20 cellular contexts compared by ENCODE assay signal in genomic region chr20:46779831-46780230, GRCh38.
DNase-seq lines count a peak whose midpoint lies in the region; ATAC-seq, FAIRE-seq and TF ChIP-seq lines count a peak whose summit lies in the region.
"Had no signal": no experiment of that assay in that cellular context is flagged by ENCODE, and none has a peak within 500 bp of the region (broad histone marks: within the 10 kb centered on the region; RNA-seq: fewer than 3 reads in every experiment).

No MANE protein-coding gene starts in this region.

- POLR2A ChIA-PET in K562 (lab: Yijun Ruan, JAX), result no interaction called here
- POLR2A ChIA-PET in activated CD4-positive, alpha-beta memory T cell treated with anti-CD3 and anti-CD28 coated beads, Interleukin-2, amount 10 ng/mL, durations not matched to agents 7 days and 5 days (lab: Charles Lee), result no interaction called here

- H3K27me3 Mint-ChIP-seq in neural progenitor cell (ENCODE audit: insufficient read depth, low read depth), result peaks cover 10% of the 10 kb centered on the region
- peaks cover 10% of the 10 kb centered on the region for H3K27me3 Mint-ChIP-seq in activated CD4-positive, alpha-beta memory T cell treated with anti-CD3 and anti-CD28 coated beads, Interleukin-2, amount 10 ng/mL, durations not matched to agents 7 days and 5 days

- H3K4me1 ChIP-seq in NT2/D1 (ENCODE audit: insufficient read depth, insufficient read length), result peaks cover 10% of the 10 kb centered on the region
- no peaks in the 10 kb centered on the region; a peak in 1 of 5 replicates for H3K4me1 ChIP-seq in K562 (replicated peaks in 1 of 2; ENCODE audit: control insufficient read depth in 2 of 2, insufficient read depth in 2 of 2, low read length in 2 of 2)
- H3K4me1 ChIP-seq in neural progenitor cell, result peaks cover 15% of the 10 kb centered on the region
- H3K4me1 ChIP-seq: Caco-2 had no signal

- H3K4me3 ChIP-seq in NT2/D1 (ENCODE audit: insufficient read length, low read depth) (no peak overlapping the region), K562 (no peak overlapping the region), neural progenitor cell (no peak overlapping the region)
- H3K4me3 ChIP-seq: GM23338 had no signal

- H3K36me3 ChIP-seq in NT2/D1 (ENCODE audit: insufficient read depth, insufficient read length, low read length), result no peaks in the 10 kb centered on the region
- no peaks in the 10 kb centered on the region for H3K36me3 ChIP-seq in K562 (ENCODE audit: control insufficient read depth, insufficient read depth, low read length)
- no peaks in the 10 kb centered on the region for H3K36me3 ChIP-seq in neural progenitor cell

- H4K20me1 ChIP-seq in K562 (replicated peaks; ENCODE audit: control insufficient read depth, insufficient read depth, low read length) (no peaks in the 10 kb centered on the region), neural progenitor cell (ENCODE audit: low read depth) (no peaks in the 10 kb centered on the region)

- BruUV-seq in K562 (replicated peaks; lab: Mats Ljungman, UMichigan), result no TSS peak

- peak overlapping the region; percentile 24 for H3K4me3 Mint-ChIP-seq in neural progenitor cell
- H3K4me3 Mint-ChIP-seq in activated CD4-positive, alpha-beta memory T cell treated with anti-CD3 and anti-CD28 coated beads, Interleukin-2, amount 10 ng/mL, durations not matched to agents 7 days and 5 days, result no peak overlapping the region
- H3K4me3 Mint-ChIP-seq: CD4-positive, alpha-beta T cell; GM23338 had no signal

- in situ Hi-C loops in K562 (cut with MboI), result no loop called here
- in situ Hi-C loops in G401 (cut with HindIII; ENCODE audit: low sequenced_read_pairs), result no loop called here

- H3K36me3 Mint-ChIP-seq in neural progenitor cell, result no peaks in the 10 kb centered on the region
- no peaks in the 10 kb centered on the region for H3K36me3 Mint-ChIP-seq in activated CD4-positive, alpha-beta memory T cell treated with anti-CD3 and anti-CD28 coated beads, Interleukin-2, amount 10 ng/mL, durations not matched to agents 7 days and 5 days (ENCODE audit: low read depth)

- no peak overlapping the region for H3K9ac ChIP-seq in NT2/D1 (ENCODE audit: insufficient read length, low read depth)
- H3K9ac ChIP-seq in K562 (ENCODE audit: insufficient read depth in 1 of 2, low read depth in 2 of 2, low read length in 2 of 2), result no peak overlapping the region
- no peak overlapping the region for H3K9ac ChIP-seq in neural progenitor cell

- H2AFZ ChIP-seq in K562 (ENCODE audit: low read depth, low read length) (no peak overlapping the region), neural progenitor cell (replicated peaks) (no peak overlapping the region)

- peaks cover 22% of the 10 kb centered on the region for H3K4me1 Mint-ChIP-seq in neural progenitor cell
- no peaks in the 10 kb centered on the region for H3K4me1 Mint-ChIP-seq in activated CD4-positive, alpha-beta memory T cell treated with anti-CD3 and anti-CD28 coated beads, Interleukin-2, amount 10 ng/mL, durations not matched to agents 7 days and 5 days

- no peaks in the 10 kb centered on the region for H3F3A ChIP-seq in neural progenitor cell (ENCODE audit: low read depth)

- H3K9me3 ChIP-seq in NT2/D1 (ENCODE audit: insufficient read depth, low read length), result no peaks in the 10 kb centered on the region
- no peaks in the 10 kb centered on the region for H3K9me3 ChIP-seq in K562 (replicated peaks; ENCODE audit: control insufficient read depth, insufficient read depth, low read depth, low read length)
- no peaks in the 10 kb centered on the region for H3K9me3 ChIP-seq in neural progenitor cell (ENCODE audit: low read depth)

- FAIRE-seq in K562 (lab: Jason Lieb, UNC), result no peak
- FAIRE-seq: A204.1, D721Med had no signal

- TF ChIP-seq POLR2A in K562 (conservative IDR thresholded peaks at IDR 0.05), result no peak

- TF ChIP-seq RAD21 in K562 (CRISPR knock-in tag; conservative IDR thresholded peaks at IDR 0.05 in 1 of 2, IDR thresholded peaks at IDR 0.05 in 1 of 2), result no peak

- H3K27me3 ChIP-seq in NT2/D1 (ENCODE audit: insufficient read depth, insufficient read length), result no peaks in the 10 kb centered on the region
- peaks cover 2 to 28% of the 10 kb centered on the region in 2 experiments; a peak in 1 of 5 replicates for H3K27me3 ChIP-seq in K562 (ENCODE audit: control insufficient read depth in 2 of 2, insufficient read depth in 2 of 2, low read length in 2 of 2)
- no peaks in the 10 kb centered on the region for H3K27me3 ChIP-seq in neural progenitor cell

- no peaks in the 10 kb centered on the region for H3K79me2 ChIP-seq in K562 (ENCODE audit: control insufficient read depth, insufficient read depth, low read length)
- H3K79me2 ChIP-seq in neural progenitor cell (ENCODE audit: low read depth), result no peaks in the 10 kb centered on the region

- H3K4me2 ChIP-seq in K562 (ENCODE audit: insufficient read depth, low read length), result no peak overlapping the region
- H3K4me2 ChIP-seq in neural progenitor cell, result no peak overlapping the region
- H3K4me2 ChIP-seq: GM23338 had no signal

- DNase-seq in NT2/D1 (ENCODE audit: low read depth, low spot score), result peak; percentile 27
- no peak for DNase-seq in K562 (ENCODE audit: extremely low read depth in 1 of 4, low spot score in 3 of 4)
- no peak for DNase-seq in neural progenitor cell (ENCODE audit: low spot score)
- no peak for DNase-seq in activated T-cell treated with anti-CD3 and anti-CD28 coated beads, Interleukin-2, amount 50 U/mL, for 1 hour
- DNase-seq in G401 (ENCODE audit: low spot score), result no peak
- DNase-seq in activated CD4-positive, alpha-beta memory T cell treated with anti-CD3 and anti-CD28 coated beads, Interleukin-2, amount 10 ng/mL, durations not matched to agents 7 days and 5 days, result no peak
- DNase-seq: AML-193; Caco-2; CD4-positive, alpha-beta T cell; GF-D8; H7; IMR-90; KBM-7 had no signal

- 3% methylated on average over 3 of the region's 4 CpGs for WGBS in K562 (ENCODE audit: insufficient coverage, low coverage, missing lambda C conversion rate)

- no peaks in the 10 kb centered on the region for H3K9me1 ChIP-seq in K562 (ENCODE audit: control insufficient read depth, insufficient read depth, low read length)

- TF ChIP-seq CTCF in K562 (IDR thresholded peaks at IDR 0.05 in 2 of 3, conservative IDR thresholded peaks at IDR 0.05 in 1 of 3; ENCODE audit: insufficient read depth in 2 of 3, low read depth in 1 of 3, low read length in 3 of 3) (no peak), neural progenitor cell (IDR thresholded peaks at IDR 0.05) (no peak)

- no peak overlapping the region for H3K27ac ChIP-seq in K562 (ENCODE audit: extremely low read depth, low read depth, low read length)
- H3K27ac ChIP-seq in neural progenitor cell, result no peak overlapping the region
- H3K27ac ChIP-seq: C4-2B, HL-60 had no signal

- no peak overlapping the region for H3K27ac Mint-ChIP-seq in neural progenitor cell
- no peak overlapping the region for H3K27ac Mint-ChIP-seq in activated CD4-positive, alpha-beta memory T cell treated with anti-CD3 and anti-CD28 coated beads, Interleukin-2, amount 10 ng/mL, durations not matched to agents 7 days and 5 days
- H3K27ac Mint-ChIP-seq: CD4-positive, alpha-beta T cell; GM23338 had no signal

- ATAC-seq in K562 (no peak), HG02852 (IDR thresholded peaks at IDR 0.05; ENCODE audit: unreplicated experiment) (no peak)
- ATAC-seq: GM23338, HCT116 had no signal

- CTCF ChIA-PET in K562 (lab: Yijun Ruan, JAX; ENCODE audit: low intra/inter-chr PET ratio), result no interaction called here
- CTCF ChIA-PET in activated CD4-positive, alpha-beta memory T cell treated with anti-CD3 and anti-CD28 coated beads, Interleukin-2, amount 10 ng/mL, durations not matched to agents 7 days and 5 days (lab: Charles Lee), result interaction anchor here (1.2 kb wide), 1 partner anchor 26 kb away, joined by 4 read pairs; no protein-coding TSS in a partner anchor

- intact Hi-C loops in K562 (cut with micrococcal nuclease), result no loop called here

- TF ChIP-seq EP300 in K562 (IDR thresholded peaks at IDR 0.05; ENCODE audit: low read length), result no peak

- H3K9me3 Mint-ChIP-seq in neural progenitor cell, result peaks cover 3% of the 10 kb centered on the region
- no peaks in the 10 kb centered on the region for H3K9me3 Mint-ChIP-seq in activated CD4-positive, alpha-beta memory T cell treated with anti-CD3 and anti-CD28 coated beads, Interleukin-2, amount 10 ng/mL, durations not matched to agents 7 days and 5 days
- H3K9me3 Mint-ChIP-seq: CD4-positive, alpha-beta T cell; GM23338 had no signal

TF ChIP-seq in K562, 482 proteins besides CTCF, POLR2A, EP300 and RAD21:
- TF ChIP-seq MBD2 (IDR thresholded peaks at IDR 0.05; ENCODE audit: borderline replicate concordance, low read depth) (no peak), ZFP36 (IDR thresholded peaks at IDR 0.05; ENCODE audit: low read depth, low read length, partially characterized antibody) (peak; percentile 83), ZC3H4 (CRISPR knock-in tag; IDR thresholded peaks at IDR 0.05; ENCODE audit: borderline replicate concordance) (no peak), BCOR (IDR thresholded peaks at IDR 0.05) (peak; percentile 51; the same call in 1 of the 2 replicates), RBM25 (IDR thresholded peaks at IDR 0.05; ENCODE audit: low read depth, low read length, severe bottlenecking) (peak; percentile 79)
